Comparison of ENCODE assay signal across 1 cellular context in genomic region chr16:4521971-4522623, GRCh38.
TF ChIP-seq lines count a peak whose summit lies in the region.

No MANE protein-coding gene starts in this region.

TF ChIP-seq in IMR-90, 13 proteins besides CTCF, POLR2A, EP300 and RAD21 (continued from another document):
- no peak for TF ChIP-seq CEBPB (IDR thresholded peaks at IDR 0.05; ENCODE audit: low read depth, low read length)
- TF ChIP-seq, protein P1, sequence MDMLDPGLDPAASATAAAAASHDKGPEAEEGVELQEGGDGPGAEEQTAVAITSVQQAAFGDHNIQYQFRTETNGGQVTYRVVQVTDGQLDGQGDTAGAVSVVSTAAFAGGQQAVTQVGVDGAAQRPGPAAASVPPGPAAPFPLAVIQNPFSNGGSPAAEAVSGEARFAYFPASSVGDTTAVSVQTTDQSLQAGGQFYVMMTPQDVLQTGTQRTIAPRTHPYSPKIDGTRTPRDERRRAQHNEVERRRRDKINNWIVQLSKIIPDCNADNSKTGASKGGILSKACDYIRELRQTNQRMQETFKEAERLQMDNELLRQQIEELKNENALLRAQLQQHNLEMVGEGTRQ (IDR thresholded peaks at IDR 0.05; ENCODE audit: low read depth, low read length): no peak
- no peak for TF ChIP-seq ELK1 (IDR thresholded peaks at IDR 0.05; ENCODE audit: borderline replicate concordance, low read depth, low read length)
- no peak for TF ChIP-seq MAFK (IDR thresholded peaks at IDR 0.05; ENCODE audit: low read depth, low read length)
- no peak for TF ChIP-seq FOS (IDR thresholded peaks at IDR 0.05; ENCODE audit: low read depth, low read length)
- no peak for TF ChIP-seq NFE2L2 (IDR thresholded peaks at IDR 0.05; ENCODE audit: low read depth, low read length)
- no peak for TF ChIP-seq MXI1 (IDR thresholded peaks at IDR 0.05; ENCODE audit: borderline replicate concordance, low read depth, low read length)
- no peak for TF ChIP-seq SMC3 (IDR thresholded peaks at IDR 0.05; ENCODE audit: low read depth, low read length)
